In genomic region chr9:121455527-121456239, GRCh38 we compare ENCODE assay signal across 1 cellular context.
TF ChIP-seq lines count a peak whose summit lies in the region.

No MANE protein-coding gene starts in this region.

TF ChIP-seq in WTC11, 78 proteins besides CTCF, POLR2A, EP300 and RAD21 (continued from another document):
- no peak for TF ChIP-seq ZNF532 (CRISPR knock-in tag; IDR thresholded peaks at IDR 0.05; ENCODE audit: borderline replicate concordance)
- TF ChIP-seq MYBL2 (CRISPR knock-in tag; IDR thresholded peaks at IDR 0.05): no peak
- no peak for TF ChIP-seq FOXJ3 (CRISPR knock-in tag; IDR thresholded peaks at IDR 0.05; ENCODE audit: borderline replicate concordance)
